Comparison of ENCODE assay signal across 2 cellular contexts in the genomic region with DNA sequence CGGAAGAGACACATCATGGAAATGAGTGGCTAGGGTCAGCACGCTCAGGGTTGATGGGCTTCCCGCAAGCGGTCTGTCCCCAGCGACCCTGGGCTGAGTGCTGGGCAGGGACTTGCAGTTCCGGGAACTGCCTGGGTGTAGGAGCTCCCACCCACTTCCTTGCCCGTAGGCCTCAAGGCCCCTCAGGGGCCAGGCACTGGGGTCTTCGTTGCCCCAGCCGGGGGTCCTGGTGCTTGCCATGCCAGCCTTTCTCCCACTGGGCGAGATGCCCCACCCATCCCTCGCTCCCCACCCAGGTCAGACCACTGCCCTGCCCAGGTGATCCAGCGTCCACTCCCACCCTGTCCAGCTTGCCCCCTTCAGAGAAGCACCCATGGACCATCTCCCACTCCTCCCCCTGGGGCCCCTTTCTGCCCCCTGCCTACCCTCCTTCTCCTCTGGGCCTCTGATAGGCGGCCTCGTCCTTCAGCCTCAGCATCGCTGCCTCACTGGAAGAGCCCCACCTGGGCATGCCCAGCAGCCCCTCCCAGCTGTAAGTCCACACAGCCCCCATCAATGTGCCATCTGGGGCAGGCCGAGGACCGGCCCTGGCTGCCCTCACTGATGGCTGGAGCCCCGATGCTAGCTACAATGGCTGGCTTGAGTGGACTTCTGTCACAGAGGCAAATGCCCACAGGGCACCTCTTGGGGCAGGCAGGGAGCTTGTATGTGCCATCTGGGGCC.
TF ChIP-seq lines count a peak whose summit lies in the region.

No MANE protein-coding gene starts in this region.

TF ChIP-seq in IMR-90, 13 proteins besides CTCF, POLR2A, EP300 and RAD21:
- TF ChIP-seq SMC3 (IDR thresholded peaks at IDR 0.05; ENCODE audit: low read depth, low read length) (no peak), MAFK (IDR thresholded peaks at IDR 0.05; ENCODE audit: low read depth, low read length) (no peak), CEBPB (IDR thresholded peaks at IDR 0.05; ENCODE audit: low read depth, low read length) (no peak), RFX5 (IDR thresholded peaks at IDR 0.05; ENCODE audit: low read depth, low read length) (no peak)
- TF ChIP-seq, protein P1, sequence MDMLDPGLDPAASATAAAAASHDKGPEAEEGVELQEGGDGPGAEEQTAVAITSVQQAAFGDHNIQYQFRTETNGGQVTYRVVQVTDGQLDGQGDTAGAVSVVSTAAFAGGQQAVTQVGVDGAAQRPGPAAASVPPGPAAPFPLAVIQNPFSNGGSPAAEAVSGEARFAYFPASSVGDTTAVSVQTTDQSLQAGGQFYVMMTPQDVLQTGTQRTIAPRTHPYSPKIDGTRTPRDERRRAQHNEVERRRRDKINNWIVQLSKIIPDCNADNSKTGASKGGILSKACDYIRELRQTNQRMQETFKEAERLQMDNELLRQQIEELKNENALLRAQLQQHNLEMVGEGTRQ (IDR thresholded peaks at IDR 0.05; ENCODE audit: low read depth, low read length), result no peak
TF ChIP-seq in IMR-90: peak in this region for 0.

TF ChIP-seq in GM23338, 12 proteins besides CTCF, POLR2A, EP300 and RAD21:
- TF ChIP-seq EZH2 (IDR thresholded peaks at IDR 0.05; ENCODE audit: low read depth, unreplicated experiment) (no peak), CREB1 (CRISPR knock-in tag; IDR thresholded peaks at IDR 0.05; ENCODE audit: low read depth) (no peak), ZNF114 (CRISPR knock-in tag; IDR thresholded peaks at IDR 0.05) (no peak), POLR2AphosphoS5 (IDR thresholded peaks at IDR 0.05; ENCODE audit: low read depth) (no peak), ZNF331 (CRISPR knock-in tag; IDR thresholded peaks at IDR 0.05; ENCODE audit: low read depth) (no peak), NANOG (IDR thresholded peaks at IDR 0.05; ENCODE audit: borderline replicate concordance) (no peak), EZH2phosphoT487 (IDR thresholded peaks at IDR 0.05; ENCODE audit: unreplicated experiment) (no peak), JUNB (IDR thresholded peaks at IDR 0.05; ENCODE audit: unreplicated experiment) (no peak), STAT1 (IDR thresholded peaks at IDR 0.05; ENCODE audit: unreplicated experiment) (no peak), ETS1 (IDR thresholded peaks at IDR 0.05) (no peak), REST (IDR thresholded peaks at IDR 0.05; ENCODE audit: unreplicated experiment) (no peak)
- TF ChIP-seq, protein P2, sequence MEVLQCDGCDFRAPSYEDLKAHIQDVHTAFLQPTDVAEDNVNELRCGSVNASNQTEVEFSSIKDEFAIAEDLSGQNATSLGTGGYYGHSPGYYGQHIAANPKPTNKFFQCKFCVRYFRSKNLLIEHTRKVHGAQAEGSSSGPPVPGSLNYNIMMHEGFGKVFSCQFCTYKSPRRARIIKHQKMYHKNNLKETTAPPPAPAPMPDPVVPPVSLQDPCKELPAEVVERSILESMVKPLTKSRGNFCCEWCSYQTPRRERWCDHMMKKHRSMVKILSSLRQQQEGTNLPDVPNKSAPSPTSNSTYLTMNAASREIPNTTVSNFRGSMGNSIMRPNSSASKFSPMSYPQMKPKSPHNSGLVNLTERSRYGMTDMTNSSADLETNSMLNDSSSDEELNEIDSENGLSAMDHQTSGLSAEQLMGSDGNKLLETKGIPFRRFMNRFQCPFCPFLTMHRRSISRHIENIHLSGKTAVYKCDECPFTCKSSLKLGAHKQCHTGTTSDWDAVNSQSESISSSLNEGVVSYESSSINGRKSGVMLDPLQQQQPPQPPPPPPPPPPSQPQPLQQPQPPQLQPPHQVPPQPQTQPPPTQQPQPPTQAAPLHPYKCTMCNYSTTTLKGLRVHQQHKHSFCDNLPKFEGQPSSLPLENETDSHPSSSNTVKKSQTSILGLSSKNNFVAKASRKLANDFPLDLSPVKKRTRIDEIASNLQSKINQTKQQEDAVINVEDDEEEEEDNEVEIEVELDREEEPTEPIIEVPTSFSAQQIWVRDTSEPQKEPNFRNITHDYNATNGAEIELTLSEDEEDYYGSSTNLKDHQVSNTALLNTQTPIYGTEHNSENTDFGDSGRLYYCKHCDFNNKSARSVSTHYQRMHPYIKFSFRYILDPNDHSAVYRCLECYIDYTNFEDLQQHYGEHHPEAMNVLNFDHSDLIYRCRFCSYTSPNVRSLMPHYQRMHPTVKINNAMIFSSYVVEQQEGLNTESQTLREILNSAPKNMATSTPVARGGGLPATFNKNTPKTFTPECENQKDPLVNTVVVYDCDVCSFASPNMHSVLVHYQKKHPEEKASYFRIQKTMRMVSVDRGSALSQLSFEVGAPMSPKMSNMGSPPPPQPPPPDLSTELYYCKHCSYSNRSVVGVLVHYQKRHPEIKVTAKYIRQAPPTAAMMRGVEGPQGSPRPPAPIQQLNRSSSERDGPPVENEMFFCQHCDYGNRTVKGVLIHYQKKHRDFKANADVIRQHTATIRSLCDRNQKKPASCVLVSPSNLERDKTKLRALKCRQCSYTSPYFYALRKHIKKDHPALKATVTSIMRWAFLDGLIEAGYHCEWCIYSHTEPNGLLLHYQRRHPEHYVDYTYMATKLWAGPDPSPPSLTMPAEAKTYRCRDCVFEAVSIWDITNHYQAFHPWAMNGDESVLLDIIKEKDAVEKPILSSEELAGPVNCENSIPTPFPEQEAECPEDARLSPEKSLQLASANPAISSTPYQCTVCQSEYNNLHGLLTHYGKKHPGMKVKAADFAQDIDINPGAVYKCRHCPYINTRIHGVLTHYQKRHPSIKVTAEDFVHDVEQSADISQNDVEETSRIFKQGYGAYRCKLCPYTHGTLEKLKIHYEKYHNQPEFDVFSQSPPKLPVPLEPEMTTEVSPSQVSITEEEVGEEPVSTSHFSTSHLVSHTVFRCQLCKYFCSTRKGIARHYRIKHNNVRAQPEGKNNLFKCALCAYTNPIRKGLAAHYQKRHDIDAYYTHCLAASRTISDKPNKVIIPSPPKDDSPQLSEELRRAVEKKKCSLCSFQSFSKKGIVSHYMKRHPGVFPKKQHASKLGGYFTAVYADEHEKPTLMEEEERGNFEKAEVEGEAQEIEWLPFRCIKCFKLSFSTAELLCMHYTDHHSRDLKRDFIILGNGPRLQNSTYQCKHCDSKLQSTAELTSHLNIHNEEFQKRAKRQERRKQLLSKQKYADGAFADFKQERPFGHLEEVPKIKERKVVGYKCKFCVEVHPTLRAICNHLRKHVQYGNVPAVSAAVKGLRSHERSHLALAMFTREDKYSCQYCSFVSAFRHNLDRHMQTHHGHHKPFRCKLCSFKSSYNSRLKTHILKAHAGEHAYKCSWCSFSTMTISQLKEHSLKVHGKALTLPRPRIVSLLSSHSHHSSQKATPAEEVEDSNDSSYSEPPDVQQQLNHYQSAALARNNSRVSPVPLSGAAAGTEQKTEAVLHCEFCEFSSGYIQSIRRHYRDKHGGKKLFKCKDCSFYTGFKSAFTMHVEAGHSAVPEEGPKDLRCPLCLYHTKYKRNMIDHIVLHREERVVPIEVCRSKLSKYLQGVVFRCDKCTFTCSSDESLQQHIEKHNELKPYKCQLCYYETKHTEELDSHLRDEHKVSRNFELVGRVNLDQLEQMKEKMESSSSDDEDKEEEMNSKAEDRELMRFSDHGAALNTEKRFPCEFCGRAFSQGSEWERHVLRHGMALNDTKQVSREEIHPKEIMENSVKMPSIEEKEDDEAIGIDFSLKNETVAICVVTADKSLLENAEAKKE (CRISPR knock-in tag; IDR thresholded peaks at IDR 0.05), result no peak
TF ChIP-seq in GM23338: peak in this region for 0.
